In genomic region chr5:172086312-172086975, GRCh38 we compare ENCODE assay signal across 1 cellular context.
TF ChIP-seq lines count a peak whose summit lies in the region.

No MANE protein-coding gene starts in this region.

TF ChIP-seq in GM23338, 12 proteins besides CTCF, POLR2A, EP300 and RAD21 (continued from another document):
- TF ChIP-seq, protein P1, sequence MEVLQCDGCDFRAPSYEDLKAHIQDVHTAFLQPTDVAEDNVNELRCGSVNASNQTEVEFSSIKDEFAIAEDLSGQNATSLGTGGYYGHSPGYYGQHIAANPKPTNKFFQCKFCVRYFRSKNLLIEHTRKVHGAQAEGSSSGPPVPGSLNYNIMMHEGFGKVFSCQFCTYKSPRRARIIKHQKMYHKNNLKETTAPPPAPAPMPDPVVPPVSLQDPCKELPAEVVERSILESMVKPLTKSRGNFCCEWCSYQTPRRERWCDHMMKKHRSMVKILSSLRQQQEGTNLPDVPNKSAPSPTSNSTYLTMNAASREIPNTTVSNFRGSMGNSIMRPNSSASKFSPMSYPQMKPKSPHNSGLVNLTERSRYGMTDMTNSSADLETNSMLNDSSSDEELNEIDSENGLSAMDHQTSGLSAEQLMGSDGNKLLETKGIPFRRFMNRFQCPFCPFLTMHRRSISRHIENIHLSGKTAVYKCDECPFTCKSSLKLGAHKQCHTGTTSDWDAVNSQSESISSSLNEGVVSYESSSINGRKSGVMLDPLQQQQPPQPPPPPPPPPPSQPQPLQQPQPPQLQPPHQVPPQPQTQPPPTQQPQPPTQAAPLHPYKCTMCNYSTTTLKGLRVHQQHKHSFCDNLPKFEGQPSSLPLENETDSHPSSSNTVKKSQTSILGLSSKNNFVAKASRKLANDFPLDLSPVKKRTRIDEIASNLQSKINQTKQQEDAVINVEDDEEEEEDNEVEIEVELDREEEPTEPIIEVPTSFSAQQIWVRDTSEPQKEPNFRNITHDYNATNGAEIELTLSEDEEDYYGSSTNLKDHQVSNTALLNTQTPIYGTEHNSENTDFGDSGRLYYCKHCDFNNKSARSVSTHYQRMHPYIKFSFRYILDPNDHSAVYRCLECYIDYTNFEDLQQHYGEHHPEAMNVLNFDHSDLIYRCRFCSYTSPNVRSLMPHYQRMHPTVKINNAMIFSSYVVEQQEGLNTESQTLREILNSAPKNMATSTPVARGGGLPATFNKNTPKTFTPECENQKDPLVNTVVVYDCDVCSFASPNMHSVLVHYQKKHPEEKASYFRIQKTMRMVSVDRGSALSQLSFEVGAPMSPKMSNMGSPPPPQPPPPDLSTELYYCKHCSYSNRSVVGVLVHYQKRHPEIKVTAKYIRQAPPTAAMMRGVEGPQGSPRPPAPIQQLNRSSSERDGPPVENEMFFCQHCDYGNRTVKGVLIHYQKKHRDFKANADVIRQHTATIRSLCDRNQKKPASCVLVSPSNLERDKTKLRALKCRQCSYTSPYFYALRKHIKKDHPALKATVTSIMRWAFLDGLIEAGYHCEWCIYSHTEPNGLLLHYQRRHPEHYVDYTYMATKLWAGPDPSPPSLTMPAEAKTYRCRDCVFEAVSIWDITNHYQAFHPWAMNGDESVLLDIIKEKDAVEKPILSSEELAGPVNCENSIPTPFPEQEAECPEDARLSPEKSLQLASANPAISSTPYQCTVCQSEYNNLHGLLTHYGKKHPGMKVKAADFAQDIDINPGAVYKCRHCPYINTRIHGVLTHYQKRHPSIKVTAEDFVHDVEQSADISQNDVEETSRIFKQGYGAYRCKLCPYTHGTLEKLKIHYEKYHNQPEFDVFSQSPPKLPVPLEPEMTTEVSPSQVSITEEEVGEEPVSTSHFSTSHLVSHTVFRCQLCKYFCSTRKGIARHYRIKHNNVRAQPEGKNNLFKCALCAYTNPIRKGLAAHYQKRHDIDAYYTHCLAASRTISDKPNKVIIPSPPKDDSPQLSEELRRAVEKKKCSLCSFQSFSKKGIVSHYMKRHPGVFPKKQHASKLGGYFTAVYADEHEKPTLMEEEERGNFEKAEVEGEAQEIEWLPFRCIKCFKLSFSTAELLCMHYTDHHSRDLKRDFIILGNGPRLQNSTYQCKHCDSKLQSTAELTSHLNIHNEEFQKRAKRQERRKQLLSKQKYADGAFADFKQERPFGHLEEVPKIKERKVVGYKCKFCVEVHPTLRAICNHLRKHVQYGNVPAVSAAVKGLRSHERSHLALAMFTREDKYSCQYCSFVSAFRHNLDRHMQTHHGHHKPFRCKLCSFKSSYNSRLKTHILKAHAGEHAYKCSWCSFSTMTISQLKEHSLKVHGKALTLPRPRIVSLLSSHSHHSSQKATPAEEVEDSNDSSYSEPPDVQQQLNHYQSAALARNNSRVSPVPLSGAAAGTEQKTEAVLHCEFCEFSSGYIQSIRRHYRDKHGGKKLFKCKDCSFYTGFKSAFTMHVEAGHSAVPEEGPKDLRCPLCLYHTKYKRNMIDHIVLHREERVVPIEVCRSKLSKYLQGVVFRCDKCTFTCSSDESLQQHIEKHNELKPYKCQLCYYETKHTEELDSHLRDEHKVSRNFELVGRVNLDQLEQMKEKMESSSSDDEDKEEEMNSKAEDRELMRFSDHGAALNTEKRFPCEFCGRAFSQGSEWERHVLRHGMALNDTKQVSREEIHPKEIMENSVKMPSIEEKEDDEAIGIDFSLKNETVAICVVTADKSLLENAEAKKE (CRISPR knock-in tag; IDR thresholded peaks at IDR 0.05): no peak
- TF ChIP-seq CREB1 (CRISPR knock-in tag; IDR thresholded peaks at IDR 0.05; ENCODE audit: low read depth) (no peak), EZH2 (IDR thresholded peaks at IDR 0.05; ENCODE audit: low read depth, unreplicated experiment) (no peak), ZNF331 (CRISPR knock-in tag; IDR thresholded peaks at IDR 0.05; ENCODE audit: low read depth) (no peak), POLR2AphosphoS5 (IDR thresholded peaks at IDR 0.05; ENCODE audit: low read depth) (no peak), STAT1 (IDR thresholded peaks at IDR 0.05; ENCODE audit: unreplicated experiment) (no peak)
- TF ChIP-seq, protein P2, sequence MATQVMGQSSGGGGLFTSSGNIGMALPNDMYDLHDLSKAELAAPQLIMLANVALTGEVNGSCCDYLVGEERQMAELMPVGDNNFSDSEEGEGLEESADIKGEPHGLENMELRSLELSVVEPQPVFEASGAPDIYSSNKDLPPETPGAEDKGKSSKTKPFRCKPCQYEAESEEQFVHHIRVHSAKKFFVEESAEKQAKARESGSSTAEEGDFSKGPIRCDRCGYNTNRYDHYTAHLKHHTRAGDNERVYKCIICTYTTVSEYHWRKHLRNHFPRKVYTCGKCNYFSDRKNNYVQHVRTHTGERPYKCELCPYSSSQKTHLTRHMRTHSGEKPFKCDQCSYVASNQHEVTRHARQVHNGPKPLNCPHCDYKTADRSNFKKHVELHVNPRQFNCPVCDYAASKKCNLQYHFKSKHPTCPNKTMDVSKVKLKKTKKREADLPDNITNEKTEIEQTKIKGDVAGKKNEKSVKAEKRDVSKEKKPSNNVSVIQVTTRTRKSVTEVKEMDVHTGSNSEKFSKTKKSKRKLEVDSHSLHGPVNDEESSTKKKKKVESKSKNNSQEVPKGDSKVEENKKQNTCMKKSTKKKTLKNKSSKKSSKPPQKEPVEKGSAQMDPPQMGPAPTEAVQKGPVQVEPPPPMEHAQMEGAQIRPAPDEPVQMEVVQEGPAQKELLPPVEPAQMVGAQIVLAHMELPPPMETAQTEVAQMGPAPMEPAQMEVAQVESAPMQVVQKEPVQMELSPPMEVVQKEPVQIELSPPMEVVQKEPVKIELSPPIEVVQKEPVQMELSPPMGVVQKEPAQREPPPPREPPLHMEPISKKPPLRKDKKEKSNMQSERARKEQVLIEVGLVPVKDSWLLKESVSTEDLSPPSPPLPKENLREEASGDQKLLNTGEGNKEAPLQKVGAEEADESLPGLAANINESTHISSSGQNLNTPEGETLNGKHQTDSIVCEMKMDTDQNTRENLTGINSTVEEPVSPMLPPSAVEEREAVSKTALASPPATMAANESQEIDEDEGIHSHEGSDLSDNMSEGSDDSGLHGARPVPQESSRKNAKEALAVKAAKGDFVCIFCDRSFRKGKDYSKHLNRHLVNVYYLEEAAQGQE (IDR thresholded peaks at IDR 0.05; ENCODE audit: unreplicated experiment): no peak
- TF ChIP-seq, protein P3, sequence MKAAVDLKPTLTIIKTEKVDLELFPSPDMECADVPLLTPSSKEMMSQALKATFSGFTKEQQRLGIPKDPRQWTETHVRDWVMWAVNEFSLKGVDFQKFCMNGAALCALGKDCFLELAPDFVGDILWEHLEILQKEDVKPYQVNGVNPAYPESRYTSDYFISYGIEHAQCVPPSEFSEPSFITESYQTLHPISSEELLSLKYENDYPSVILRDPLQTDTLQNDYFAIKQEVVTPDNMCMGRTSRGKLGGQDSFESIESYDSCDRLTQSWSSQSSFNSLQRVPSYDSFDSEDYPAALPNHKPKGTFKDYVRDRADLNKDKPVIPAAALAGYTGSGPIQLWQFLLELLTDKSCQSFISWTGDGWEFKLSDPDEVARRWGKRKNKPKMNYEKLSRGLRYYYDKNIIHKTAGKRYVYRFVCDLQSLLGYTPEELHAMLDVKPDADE (IDR thresholded peaks at IDR 0.05): no peak
